9 cellular contexts compared by ENCODE assay signal in the genomic region with DNA sequence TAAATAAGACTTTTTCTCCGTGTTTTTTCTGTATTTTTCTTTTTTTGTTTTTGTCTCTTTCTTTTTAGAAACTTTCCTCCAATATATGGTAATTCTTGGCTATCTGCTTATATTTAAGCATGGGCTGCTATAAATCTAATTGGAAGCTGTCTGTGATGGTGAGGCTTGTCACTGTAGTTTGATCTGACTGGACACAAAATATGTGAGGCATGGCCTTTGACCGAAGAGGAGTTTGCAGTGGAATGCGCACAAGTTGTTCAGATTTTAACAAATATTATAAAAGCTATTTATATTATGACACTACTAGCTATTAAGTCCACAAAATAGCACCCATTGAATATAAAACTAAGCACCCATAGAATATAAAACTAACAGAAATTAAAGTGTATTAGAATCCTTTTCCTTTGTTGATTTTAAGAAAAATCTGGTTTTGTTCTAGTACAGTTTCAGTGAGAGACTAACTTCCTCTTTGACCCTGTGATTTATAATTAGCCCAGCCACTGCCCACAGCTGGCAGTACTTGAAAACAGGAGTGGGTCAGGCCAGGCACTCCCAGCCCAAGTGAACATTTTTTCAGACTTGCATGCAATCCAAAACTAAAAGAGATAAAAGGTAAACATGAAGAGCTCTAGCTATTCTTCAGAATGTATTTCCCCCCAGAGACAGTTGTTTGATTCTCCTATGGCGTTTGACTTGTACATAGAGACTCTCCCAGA.
A peak's percentile ranks its signal among the peaks of the same experiment; 100 is the strongest.
DNase-seq lines count a peak whose midpoint lies in the region; ATAC-seq and TF ChIP-seq lines count a peak whose summit lies in the region.
"Had no signal": no experiment of that assay in that cellular context is flagged by ENCODE, and none has a peak within 500 bp of the region (broad histone marks: within the 10 kb centered on the region; RNA-seq: fewer than 3 reads in every experiment).

No MANE protein-coding gene starts in this region.

- intact Hi-C loops in transverse colon (cut with DNase I; ENCODE audit: low total_unique reads): no loop called here

- H3K4me3 ChIP-seq in fibroblast of villous mesenchyme (ENCODE audit: low read depth, low read length) (no peak overlapping the region), transverse colon (no peak overlapping the region)

- H3K4me1 ChIP-seq in transverse colon: peaks cover 0 to 12% (median 0%) of the 10 kb centered on the region in 4 donors

- no peaks in the 10 kb centered on the region for H3K9me3 ChIP-seq in transverse colon

- DNase-seq in DMS53 (lab: John Stamatoyannopoulos, UW): peak; percentile 8
- DNase-seq in DMS53 treated with DMSO at 0.1 percent for 48 hours (lab: John Stamatoyannopoulos, UW; ENCODE audit: unreplicated experiment): no peak
- peak; percentile 42 for DNase-seq in fibroblast of villous mesenchyme (ENCODE audit: low read depth)
- peak; percentile 46 for DNase-seq in transverse colon
- no peak for DNase-seq in stimulated activated CD4-positive, alpha-beta T cell treated with anti-CD3 and anti-CD28 coated beads, Interleukin-4, amount 100 ng/mL, for 24 hours
- DNase-seq in hippocampal formation (lab: John Stamatoyannopoulos, UW): no peak
- DNase-seq in GM10266 (ENCODE audit: extremely low spot score): no peak

- TF ChIP-seq CTCF in fibroblast of villous mesenchyme (IDR thresholded peaks at IDR 0.05; ENCODE audit: insufficient read depth, low read depth, low read length) (no peak), transverse colon (IDR thresholded peaks at IDR 0.05) (no peak), GM10266 (IDR thresholded peaks at IDR 0.05; ENCODE audit: control insufficient read depth, insufficient read depth, low read depth, missing control alignments) (no peak)

- peak overlapping the region in 3 of 4 donors; percentile 15 to 45 (median 27) for H3K27ac ChIP-seq in transverse colon
- H3K27ac ChIP-seq: 22Rv1 had no signal

- H3K27me3 ChIP-seq in transverse colon: no peaks in the 10 kb centered on the region

- in situ Hi-C loops in transverse colon (cut with MboI; ENCODE audit: low pct_ligation_motif_present in 1 of 4, low pct_unique_long_range_greater_than_20kb in 1 of 4, low sequenced_read_pairs in 3 of 4): no loop called here

- peak; percentile 64 for ATAC-seq in HG03159 (IDR thresholded peaks at IDR 0.05; ENCODE audit: unreplicated experiment)

- TF ChIP-seq POLR2A in transverse colon (IDR thresholded peaks at IDR 0.05): no peak

- WGBS in transverse colon (ENCODE audit: low coverage in 1 of 2), 2 donors: 75 to 92% methylated on average over 4 of the region's 4 CpGs

- no peaks in the 10 kb centered on the region for H3K36me3 ChIP-seq in transverse colon

- no peak for TF ChIP-seq EP300 in transverse colon (IDR thresholded peaks at IDR 0.05; ENCODE audit: low read depth)

Comparison
In these comparisons a context has a peak if more than half of its experiments do, and no peak if none do; other contexts are left out.
1. DNase-seq: peak in DMS53 (single experiment), fibroblast of villous mesenchyme (single experiment) and transverse colon (single experiment); none in DMS53 treated with DMSO at 0.1 percent for 48 hours (single experiment), stimulated activated CD4-positive, alpha-beta T cell treated with anti-CD3 and anti-CD28 coated beads, Interleukin-4, amount 100 ng/mL, for 24 hours (single experiment), hippocampal formation (0 of 2) and GM10266 (single experiment).